ENCODE assay signal across 9 cellular contexts in genomic region chr10:18660816-18661431, GRCh38. TPM values are rescaled to one million over a fixed set of nuclear protein-coding genes. Genes with fewer than 3 reads are reported as not detected.
DNase-seq lines count a peak whose midpoint lies in the region; ATAC-seq, FAIRE-seq and TF ChIP-seq lines count a peak whose summit lies in the region.
"Had no signal": no experiment of that assay in that cellular context is flagged by ENCODE, and none has a peak within 500 bp of the region (broad histone marks: within the 10 kb centered on the region; RNA-seq: fewer than 3 reads in every experiment).

No MANE protein-coding gene starts in this region.

- H3K9me3 ChIP-seq in right cardiac atrium (ENCODE audit: control insufficient read depth, low read length): no peaks in the 10 kb centered on the region
- H3K9me3 ChIP-seq in K562 (replicated peaks; ENCODE audit: control insufficient read depth, insufficient read depth, low read depth, low read length): no peaks in the 10 kb centered on the region
- H3K9me3 ChIP-seq in lower lobe of right lung: no peaks in the 10 kb centered on the region
- no peaks in the 10 kb centered on the region for H3K9me3 ChIP-seq in upper lobe of left lung

- BruUV-seq in K562 (replicated peaks; lab: Mats Ljungman, UMichigan): no TSS peak

- H3K27me3 ChIP-seq in right cardiac atrium (ENCODE audit: control insufficient read depth, insufficient read depth): no peaks in the 10 kb centered on the region
- no peaks in the 10 kb centered on the region for H3K27me3 ChIP-seq in K562 (ENCODE audit: control insufficient read depth in 2 of 2, insufficient read depth in 2 of 2, low read length in 2 of 2)
- H3K27me3 ChIP-seq in lower lobe of right lung (ENCODE audit: low read depth): no peaks in the 10 kb centered on the region
- H3K27me3 ChIP-seq in upper lobe of left lung: no peaks in the 10 kb centered on the region

- H3K4me3 ChIP-seq in right cardiac atrium (ENCODE audit: low read length) (peak overlapping the region; percentile 57), K562 (peak overlapping the region; percentile 91; the same call in 1 of the 2 replicates), lower lobe of right lung (peak overlapping the region; percentile 97), upper lobe of left lung (peak overlapping the region in 3 of 4 donors; percentile 1 to 78 (median 68))

- CTCF ChIA-PET in K562 (lab: Yijun Ruan, JAX; ENCODE audit: low intra/inter-chr PET ratio): no interaction called here

- H3K27ac ChIP-seq in right cardiac atrium (ENCODE audit: low read length): no peak overlapping the region
- H3K27ac ChIP-seq in K562 (ENCODE audit: extremely low read depth, low read depth, low read length): no peak overlapping the region; the same call in 2 of the 3 replicates
- peak overlapping the region; percentile 97 for H3K27ac ChIP-seq in lower lobe of right lung
- H3K27ac ChIP-seq in upper lobe of left lung: peak overlapping the region in 3 of 4 donors; percentile 91 to 99 (median 94)

- H3K36me3 ChIP-seq in K562 (ENCODE audit: control insufficient read depth, insufficient read depth, low read length) (peaks cover 10% of the 10 kb centered on the region; the same call in 2 of the 3 replicates), lower lobe of right lung (no peaks in the 10 kb centered on the region), upper lobe of left lung (no peaks in the 10 kb centered on the region)

- ATAC-seq in right cardiac atrium (no peak), Right ventricle myocardium superior (ENCODE audit: poor library complexity) (no peak), K562 (no peak), lower lobe of right lung (no peak), upper lobe of left lung (ENCODE audit: low FRiP score in 2 of 2) (no peak)

- TF ChIP-seq RAD21 in K562 (CRISPR knock-in tag; conservative IDR thresholded peaks at IDR 0.05 in 1 of 2, IDR thresholded peaks at IDR 0.05 in 1 of 2): no peak

- TF ChIP-seq CTCF in K562 (IDR thresholded peaks at IDR 0.05 in 2 of 3, conservative IDR thresholded peaks at IDR 0.05 in 1 of 3; ENCODE audit: insufficient read depth in 2 of 3, low read depth in 1 of 3, low read length in 3 of 3) (no peak), lower lobe of right lung (IDR thresholded peaks at IDR 0.05) (no peak), upper lobe of left lung (IDR thresholded peaks at IDR 0.05) (no peak), GM13976 (IDR thresholded peaks at IDR 0.05; ENCODE audit: borderline replicate concordance, control extremely low read depth, extremely low read depth, insufficient read depth, missing control alignments) (no peak)

- intact Hi-C loops in right cardiac atrium (cut with DNase I) (no loop called here), Right ventricle myocardium superior (cut with DNase I) (no loop called here), K562 (cut with micrococcal nuclease) (no loop called here), lower lobe of right lung (cut with DNase I) (no loop called here)

- POLR2A ChIA-PET in K562 (lab: Yijun Ruan, JAX): no interaction called here

- DNase-seq in right cardiac atrium: no peak
- no peak for DNase-seq in Right ventricle myocardium superior
- no peak for DNase-seq in K562 (ENCODE audit: extremely low read depth in 1 of 4, low spot score in 3 of 4)
- DNase-seq in lower lobe of right lung: no peak
- no peak for DNase-seq in upper lobe of left lung
- no peak for DNase-seq in GM12892 (ENCODE audit: insufficient read length)
- DNase-seq in GM13976 (ENCODE audit: low spot score): no peak
- DNase-seq in activated CD4-positive, alpha-beta T cell treated with anti-CD3 and anti-CD28 coated beads, Interleukin-2, amount 50 U/mL, for 4 hours: no peak
- DNase-seq: amniotic stem cell had no signal

- FAIRE-seq in K562 (lab: Jason Lieb, UNC) (no peak), GM12892 (lab: Jason Lieb, UNC) (no peak)

- H4K20me1 ChIP-seq in K562 (replicated peaks; ENCODE audit: control insufficient read depth, insufficient read depth, low read length): 0 out of 2 replicates have a peak, but pooled peaks cover 5% of the 10 kb centered on the region

- in situ Hi-C loops in K562 (cut with MboI) (no loop called here), GM13976 (cut with MboI; ENCODE audit: low sequenced_read_pairs, unreplicated experiment) (no loop called here)

- H3K4me2 ChIP-seq in K562 (ENCODE audit: insufficient read depth, low read length): peak overlapping the region; percentile 65

- no peak for TF ChIP-seq EP300 in K562 (IDR thresholded peaks at IDR 0.05; ENCODE audit: low read length)
- TF ChIP-seq EP300 in upper lobe of left lung (IDR thresholded peaks at IDR 0.05): no peak

- peaks cover 78% of the 10 kb centered on the region for H3K79me2 ChIP-seq in K562 (ENCODE audit: control insufficient read depth, insufficient read depth, low read length)

- TF ChIP-seq POLR2A in K562 (conservative IDR thresholded peaks at IDR 0.05): no peak
- TF ChIP-seq POLR2A in upper lobe of left lung (IDR thresholded peaks at IDR 0.05): no peak
- TF ChIP-seq POLR2A in GM12892 (IDR thresholded peaks at IDR 0.05; ENCODE audit: low read depth, low read length): no peak

- peak overlapping the region; percentile 57 to 95; a peak in 2 of 4 replicates for H3K9ac ChIP-seq in K562 (ENCODE audit: insufficient read depth in 1 of 2, low read depth in 2 of 2, low read length in 2 of 2)

- no peak overlapping the region for H2AFZ ChIP-seq in K562 (ENCODE audit: low read depth, low read length)

- no peaks in the 10 kb centered on the region for H3K9me1 ChIP-seq in K562 (ENCODE audit: control insufficient read depth, insufficient read depth, low read length)

- H3K4me1 ChIP-seq in right cardiac atrium (ENCODE audit: control insufficient read depth, insufficient read depth, low read length) (peaks cover 2% of the 10 kb centered on the region), K562 (replicated peaks in 1 of 2; ENCODE audit: control insufficient read depth in 2 of 2, insufficient read depth in 2 of 2, low read length in 2 of 2) (peaks cover 4 to 13% of the 10 kb centered on the region in 2 experiments; a peak in 3 of 5 replicates), lower lobe of right lung (peaks cover 34% of the 10 kb centered on the region), upper lobe of left lung (peaks cover 20 to 42% (median 23%) of the 10 kb centered on the region in 4 donors)

- WGBS in right cardiac atrium: 87% methylated on average over 19 of the region's 19 CpGs
- WGBS in K562 (ENCODE audit: insufficient coverage, low coverage, missing lambda C conversion rate): 79% methylated on average over 18 of the region's 19 CpGs
- 85 to 88% methylated on average over 19 of the region's 19 CpGs for WGBS in upper lobe of left lung, 2 donors

TF ChIP-seq in K562, 482 proteins besides CTCF, POLR2A, EP300 and RAD21 (continues in another document):
- TF ChIP-seq ARID1B (IDR thresholded peaks at IDR 0.05) (no peak), CAMTA2 (CRISPR knock-in tag; conservative IDR thresholded peaks at IDR 0.05) (no peak), DACH1 (IDR thresholded peaks at IDR 0.05; ENCODE audit: partially characterized antibody) (no peak)

RNA-seq across cellular contexts. Expression of gene ARL5B, which starts 1.7 kb away (rescaled TPM):
- total RNA-seq in right cardiac atrium (10 to 100 TPM in 1 of 4 donors, 1 to 10 TPM in 3; 7.8 to 11.1 (median 8.5) TPM), Right ventricle myocardium superior (5.4 TPM), K562 (2014; rRNA removed) (8.4 and 10.0 TPM in 2 replicates), K562 (2014; rRNA removed; fragmentation: Illumina TruSeq; extraction: Trizol) (22.2 and 24.6 TPM in 2 replicates), K562 (2015; rRNA removed; fragmentation: Illumina TruSeq; extraction: Trizol) (15.7 and 17.7 TPM in 2 replicates), K562 (2021) (14.1 and 15.1 TPM in 2 replicates), lower lobe of right lung (10.6 TPM), upper lobe of left lung (10 to 100 TPM in 2 of 6 donors, 1 to 10 TPM in 4; 6.2 to 31.3 (median 8.7) TPM)
- polyA plus RNA-seq in right cardiac atrium (3.9 TPM), K562 (2011; rRNA removed) (16.2 and 20.4 TPM in 2 replicates), K562 (2014; fragmentation: Illumina TruSeq; extraction: Trizol) (12.6 and 15.2 TPM in 2 replicates), K562 (2014; fragmentation: Nextera tagmentation; extraction: Ambion mirVana) (1 to 10 TPM; 4.1 to 4.7 TPM), K562 (2014; rRNA removed) (7.4 and 8.3 TPM in 2 replicates)
- 5.3 and 20.2 TPM in 2 replicates for total RNA-seq in K562 (2011; cell fraction: chromatin; rRNA removed; ENCODE audit: low replicate concordance)
- total RNA-seq in K562 (2011; cell fraction: nucleolus; rRNA removed): 3.5 and 4.5 TPM in 2 replicates
- 10.7 and 22.4 TPM in 2 replicates for total RNA-seq in K562 (2011; cell fraction: nucleoplasm; rRNA removed)
- 2.2 and 6.8 TPM in 2 replicates for polyA plus RNA-seq in K562 (2011; cell fraction: cytosol; rRNA removed)
- polyA plus RNA-seq in K562 (2011; cell fraction: nucleus; rRNA removed): 7.5 and 12.7 TPM in 2 replicates
- polyA plus RNA-seq in K562 (2012): 9.3 and 12.0 TPM in 2 replicates
- 36.9 and 41.1 TPM in 2 replicates for polyA minus RNA-seq in K562 (2011; rRNA and poly(A)+ RNA removed)
- polyA minus RNA-seq in K562 (2011; cell fraction: cytosol; rRNA and poly(A)+ RNA removed): 11.4 and 16.8 TPM in 2 replicates
- polyA minus RNA-seq in K562 (2011; cell fraction: nucleus; rRNA and poly(A)+ RNA removed): 9.4 and 18.7 TPM in 2 replicates
- 8.5 TPM for polyA plus RNA-seq in GM12892 (2012; ENCODE audit: missing spikeins)

RNA-seq across cellular contexts. Expression of gene NSUN6, which starts 9.5 kb away (rescaled TPM):
- total RNA-seq in right cardiac atrium (10 to 100 TPM in 3 of 4 donors, 1 to 10 TPM in 1; 7.3 to 13.0 (median 10.2) TPM), Right ventricle myocardium superior (9.3 TPM), K562 (2014; rRNA removed) (15.8 and 20.7 TPM in 2 replicates), K562 (2014; rRNA removed; fragmentation: Illumina TruSeq; extraction: Trizol) (31.9 and 35.6 TPM in 2 replicates), K562 (2015; rRNA removed; fragmentation: Illumina TruSeq; extraction: Trizol) (23.1 and 24.4 TPM in 2 replicates), K562 (2021) (15.8 and 18.9 TPM in 2 replicates), lower lobe of right lung (13.1 TPM), upper lobe of left lung (10 to 100 TPM in 4 of 6 donors, 1 to 10 TPM in 2; 5.9 to 35.6 (median 16.0) TPM)
- polyA plus RNA-seq in right cardiac atrium (6.6 TPM), K562 (2011; rRNA removed) (27.4 and 33.1 TPM in 2 replicates), K562 (2014; fragmentation: Illumina TruSeq; extraction: Trizol) (22.6 and 24.2 TPM in 2 replicates), K562 (2014; fragmentation: Nextera tagmentation; extraction: Ambion mirVana) (10 to 100 TPM; 12.5 to 19.1 TPM), K562 (2014; rRNA removed) (26.3 and 26.6 TPM in 2 replicates)
- total RNA-seq in K562 (2011; cell fraction: chromatin; rRNA removed; ENCODE audit: low replicate concordance): 30.4 and 86.1 TPM in 2 replicates
- 27.7 and 31.2 TPM in 2 replicates for total RNA-seq in K562 (2011; cell fraction: nucleolus; rRNA removed)
- 41.6 and 42.2 TPM in 2 replicates for total RNA-seq in K562 (2011; cell fraction: nucleoplasm; rRNA removed)
- 7.0 and 15.7 TPM in 2 replicates for polyA plus RNA-seq in K562 (2011; cell fraction: cytosol; rRNA removed)
- polyA plus RNA-seq in K562 (2011; cell fraction: nucleus; rRNA removed): 32.9 and 39.6 TPM in 2 replicates
- polyA plus RNA-seq in K562 (2012): 14.8 and 18.6 TPM in 2 replicates
- 47.2 and 48.6 TPM in 2 replicates for polyA minus RNA-seq in K562 (2011; rRNA and poly(A)+ RNA removed)
- polyA minus RNA-seq in K562 (2011; cell fraction: cytosol; rRNA and poly(A)+ RNA removed): 16.2 and 21.6 TPM in 2 replicates
- 40.3 and 79.2 TPM in 2 replicates for polyA minus RNA-seq in K562 (2011; cell fraction: nucleus; rRNA and poly(A)+ RNA removed)
- polyA plus RNA-seq in GM12892 (2012; ENCODE audit: missing spikeins): 13.6 TPM

Comparison
In these comparisons a context has a peak if more than half of its experiments do, and no peak if none do; other contexts are left out.
1. H3K27ac ChIP-seq: peak in lower lobe of right lung (single experiment) and upper lobe of left lung (3 of 4); none in right cardiac atrium (single experiment) and K562 (single experiment).
2. Peak in every context shown above with its lines, with median percentiles within 50 percentile points of each other: H3K4me3 ChIP-seq.